Comparison of ENCODE assay signal across 1 cellular context in genomic region chr7:140165422-140165821, GRCh38.
TF ChIP-seq lines count a peak whose summit lies in the region.

No MANE protein-coding gene starts in this region.

TF ChIP-seq in K562, 482 proteins besides CTCF, POLR2A, EP300 and RAD21 (continued from another document and continues in another):
- TF ChIP-seq TOE1 (IDR thresholded peaks at IDR 0.05; ENCODE audit: borderline replicate concordance), result no peak
- no peak for TF ChIP-seq TOE1 (CRISPR knock-in tag; IDR thresholded peaks at IDR 0.05; ENCODE audit: borderline replicate concordance, low read depth)
- 0 out of 2 replicates have a peak, but pooled peaks have one; percentile 43 for TF ChIP-seq ZNF584 (CRISPR knock-in tag; IDR thresholded peaks at IDR 0.05; ENCODE audit: low read depth)
- TF ChIP-seq, protein P1, sequence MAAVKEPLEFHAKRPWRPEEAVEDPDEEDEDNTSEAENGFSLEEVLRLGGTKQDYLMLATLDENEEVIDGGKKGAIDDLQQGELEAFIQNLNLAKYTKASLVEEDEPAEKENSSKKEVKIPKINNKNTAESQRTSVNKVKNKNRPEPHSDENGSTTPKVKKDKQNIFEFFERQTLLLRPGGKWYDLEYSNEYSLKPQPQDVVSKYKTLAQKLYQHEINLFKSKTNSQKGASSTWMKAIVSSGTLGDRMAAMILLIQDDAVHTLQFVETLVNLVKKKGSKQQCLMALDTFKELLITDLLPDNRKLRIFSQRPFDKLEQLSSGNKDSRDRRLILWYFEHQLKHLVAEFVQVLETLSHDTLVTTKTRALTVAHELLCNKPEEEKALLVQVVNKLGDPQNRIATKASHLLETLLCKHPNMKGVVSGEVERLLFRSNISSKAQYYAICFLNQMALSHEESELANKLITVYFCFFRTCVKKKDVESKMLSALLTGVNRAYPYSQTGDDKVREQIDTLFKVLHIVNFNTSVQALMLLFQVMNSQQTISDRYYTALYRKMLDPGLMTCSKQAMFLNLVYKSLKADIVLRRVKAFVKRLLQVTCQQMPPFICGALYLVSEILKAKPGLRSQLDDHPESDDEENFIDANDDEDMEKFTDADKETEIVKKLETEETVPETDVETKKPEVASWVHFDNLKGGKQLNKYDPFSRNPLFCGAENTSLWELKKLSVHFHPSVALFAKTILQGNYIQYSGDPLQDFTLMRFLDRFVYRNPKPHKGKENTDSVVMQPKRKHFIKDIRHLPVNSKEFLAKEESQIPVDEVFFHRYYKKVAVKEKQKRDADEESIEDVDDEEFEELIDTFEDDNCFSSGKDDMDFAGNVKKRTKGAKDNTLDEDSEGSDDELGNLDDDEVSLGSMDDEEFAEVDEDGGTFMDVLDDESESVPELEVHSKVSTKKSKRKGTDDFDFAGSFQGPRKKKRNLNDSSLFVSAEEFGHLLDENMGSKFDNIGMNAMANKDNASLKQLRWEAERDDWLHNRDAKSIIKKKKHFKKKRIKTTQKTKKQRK (IDR thresholded peaks at IDR 0.05; ENCODE audit: borderline replicate concordance, low read depth, low read length), result no peak
- no peak for TF ChIP-seq U2AF1 (optimal IDR thresholded peaks at IDR 0.05; ENCODE audit: low read depth, low read length)
- TF ChIP-seq DMBX1 (CRISPR knock-in tag; IDR thresholded peaks at IDR 0.05; ENCODE audit: borderline replicate concordance), result no peak; the same call in 1 of the 2 replicates
- TF ChIP-seq MAFF (IDR thresholded peaks at IDR 0.05; ENCODE audit: low read length), result no peak
- no peak for TF ChIP-seq CHD1 (IDR thresholded peaks at IDR 0.05; ENCODE audit: low read length)
- no peak for TF ChIP-seq SIRT6 (IDR thresholded peaks at IDR 0.05; ENCODE audit: low read depth, low read length)
- TF ChIP-seq CBX2 (IDR thresholded peaks at IDR 0.05; ENCODE audit: insufficient read depth, low read length, poor library complexity, severe bottlenecking), result no peak
- no peak for TF ChIP-seq ZNF696 (CRISPR knock-in tag; conservative IDR thresholded peaks at IDR 0.05)
- TF ChIP-seq SNIP1 (IDR thresholded peaks at IDR 0.05; ENCODE audit: low read depth), result no peak
- TF ChIP-seq ZNF436 (CRISPR knock-in tag; IDR thresholded peaks at IDR 0.05), result no peak
- TF ChIP-seq MEIS2 (IDR thresholded peaks at IDR 0.05; ENCODE audit: partially characterized antibody), result peak; percentile 72
- no peak for TF ChIP-seq SRSF7 (optimal IDR thresholded peaks at IDR 0.05; ENCODE audit: low read depth, low read length)
- peak; percentile 43; the same call in 1 of the 2 replicates for TF ChIP-seq MYC (IDR thresholded peaks at IDR 0.05; ENCODE audit: low read depth, low read length)
- TF ChIP-seq MYC (CRISPR knock-in tag; IDR thresholded peaks at IDR 0.05; ENCODE audit: borderline replicate concordance, low read depth), result no peak
- TF ChIP-seq HDAC8 (tag; IDR thresholded peaks at IDR 0.05), result no peak
- no peak for TF ChIP-seq HBP1 (CRISPR knock-in tag; IDR thresholded peaks at IDR 0.05)
- TF ChIP-seq SMARCE1 (IDR thresholded peaks at IDR 0.05), result no peak
- no peak for TF ChIP-seq MAZ (CRISPR knock-in tag; conservative IDR thresholded peaks at IDR 0.05 in 1 of 2, IDR thresholded peaks at IDR 0.05 in 1 of 2)
- TF ChIP-seq RCOR1 (IDR thresholded peaks at IDR 0.05; ENCODE audit: borderline replicate concordance in 1 of 2, low read depth in 2 of 2, low read length in 2 of 2), result peak in 1 of 2 experiments; percentile 89; a peak in 2 of 4 replicates
- no peak for TF ChIP-seq WHSC1 (IDR thresholded peaks at IDR 0.05; ENCODE audit: low read length)
- no peak for TF ChIP-seq EWSR1 (IDR thresholded peaks at IDR 0.05; ENCODE audit: borderline replicate concordance, low read depth, partially characterized antibody)
- TF ChIP-seq ZMIZ1 (IDR thresholded peaks at IDR 0.05; ENCODE audit: low read depth in 2 of 2, low read length in 2 of 2), result no peak
- TF ChIP-seq SETDB1 (IDR thresholded peaks at IDR 0.05; ENCODE audit: low read length), result no peak
- TF ChIP-seq PHB (CRISPR knock-in tag; IDR thresholded peaks at IDR 0.05), result no peak
- no peak for TF ChIP-seq ZNF511 (CRISPR knock-in tag; IDR thresholded peaks at IDR 0.05)
- no peak for TF ChIP-seq ZNF512 (tag; IDR thresholded peaks at IDR 0.05)
- TF ChIP-seq BRCA1 (IDR thresholded peaks at IDR 0.05), result no peak
- no peak for TF ChIP-seq BRCA1 (CRISPR knock-in tag; IDR thresholded peaks at IDR 0.05)
- TF ChIP-seq ZNF165 (CRISPR knock-in tag; IDR thresholded peaks at IDR 0.05; ENCODE audit: borderline replicate concordance), result no peak
- TF ChIP-seq CREB1 (IDR thresholded peaks at IDR 0.05), result no peak
- TF ChIP-seq CREB1 (CRISPR knock-in tag; IDR thresholded peaks at IDR 0.05), result no peak
- no peak for TF ChIP-seq PHF21A (IDR thresholded peaks at IDR 0.05; ENCODE audit: borderline replicate concordance, low read depth)
- no peak for TF ChIP-seq ZNF3 (CRISPR knock-in tag; IDR thresholded peaks at IDR 0.05)
- TF ChIP-seq ZFPM2 (CRISPR knock-in tag; IDR thresholded peaks at IDR 0.05), result no peak
- no peak for TF ChIP-seq XRCC3 (IDR thresholded peaks at IDR 0.05)
- TF ChIP-seq ASH1L (IDR thresholded peaks at IDR 0.05; ENCODE audit: borderline replicate concordance, low read depth, partially characterized antibody), result no peak
- no peak for TF ChIP-seq ZNF124 (CRISPR knock-in tag; IDR thresholded peaks at IDR 0.05)
- no peak for TF ChIP-seq GATAD2B (IDR thresholded peaks at IDR 0.05; ENCODE audit: borderline replicate concordance)
- no peak for TF ChIP-seq EGR1 (conservative IDR thresholded peaks at IDR 0.05)
- TF ChIP-seq, protein P2, sequence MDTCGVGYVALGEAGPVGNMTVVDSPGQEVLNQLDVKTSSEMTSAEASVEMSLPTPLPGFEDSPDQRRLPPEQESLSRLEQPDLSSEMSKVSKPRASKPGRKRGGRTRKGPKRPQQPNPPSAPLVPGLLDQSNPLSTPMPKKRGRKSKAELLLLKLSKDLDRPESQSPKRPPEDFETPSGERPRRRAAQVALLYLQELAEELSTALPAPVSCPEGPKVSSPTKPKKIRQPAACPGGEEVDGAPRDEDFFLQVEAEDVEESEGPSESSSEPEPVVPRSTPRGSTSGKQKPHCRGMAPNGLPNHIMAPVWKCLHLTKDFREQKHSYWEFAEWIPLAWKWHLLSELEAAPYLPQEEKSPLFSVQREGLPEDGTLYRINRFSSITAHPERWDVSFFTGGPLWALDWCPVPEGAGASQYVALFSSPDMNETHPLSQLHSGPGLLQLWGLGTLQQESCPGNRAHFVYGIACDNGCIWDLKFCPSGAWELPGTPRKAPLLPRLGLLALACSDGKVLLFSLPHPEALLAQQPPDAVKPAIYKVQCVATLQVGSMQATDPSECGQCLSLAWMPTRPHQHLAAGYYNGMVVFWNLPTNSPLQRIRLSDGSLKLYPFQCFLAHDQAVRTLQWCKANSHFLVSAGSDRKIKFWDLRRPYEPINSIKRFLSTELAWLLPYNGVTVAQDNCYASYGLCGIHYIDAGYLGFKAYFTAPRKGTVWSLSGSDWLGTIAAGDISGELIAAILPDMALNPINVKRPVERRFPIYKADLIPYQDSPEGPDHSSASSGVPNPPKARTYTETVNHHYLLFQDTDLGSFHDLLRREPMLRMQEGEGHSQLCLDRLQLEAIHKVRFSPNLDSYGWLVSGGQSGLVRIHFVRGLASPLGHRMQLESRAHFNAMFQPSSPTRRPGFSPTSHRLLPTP (IDR thresholded peaks at IDR 0.05; ENCODE audit: borderline replicate concordance, extremely low read depth, insufficient read length), result no peak
- no peak for TF ChIP-seq JUNB (CRISPR knock-in tag; conservative IDR thresholded peaks at IDR 0.05)
- TF ChIP-seq RBM15 (IDR thresholded peaks at IDR 0.05; ENCODE audit: insufficient read depth, low read length), result no peak
- no peak for TF ChIP-seq DDX20 (tag; IDR thresholded peaks at IDR 0.05; ENCODE audit: low read depth)
- TF ChIP-seq HIVEP1 (CRISPR knock-in tag; IDR thresholded peaks at IDR 0.05), result no peak
- no peak for TF ChIP-seq E2F5 (CRISPR knock-in tag; IDR thresholded peaks at IDR 0.05)
- TF ChIP-seq HDAC1 (IDR thresholded peaks at IDR 0.05), result no peak
- TF ChIP-seq SMARCA4 (IDR thresholded peaks at IDR 0.05), result peak; percentile 59; the same call in 1 of the 2 replicates
- no peak for TF ChIP-seq CBX3 (IDR thresholded peaks at IDR 0.05; ENCODE audit: borderline replicate concordance in 1 of 2, low read length in 2 of 2)
- no peak for TF ChIP-seq PRPF4 (IDR thresholded peaks at IDR 0.05; ENCODE audit: insufficient read depth, low read depth, low read length, poor library complexity, severe bottlenecking)
